Comparison of ENCODE assay signal across 10 cellular contexts in the genomic region with DNA sequence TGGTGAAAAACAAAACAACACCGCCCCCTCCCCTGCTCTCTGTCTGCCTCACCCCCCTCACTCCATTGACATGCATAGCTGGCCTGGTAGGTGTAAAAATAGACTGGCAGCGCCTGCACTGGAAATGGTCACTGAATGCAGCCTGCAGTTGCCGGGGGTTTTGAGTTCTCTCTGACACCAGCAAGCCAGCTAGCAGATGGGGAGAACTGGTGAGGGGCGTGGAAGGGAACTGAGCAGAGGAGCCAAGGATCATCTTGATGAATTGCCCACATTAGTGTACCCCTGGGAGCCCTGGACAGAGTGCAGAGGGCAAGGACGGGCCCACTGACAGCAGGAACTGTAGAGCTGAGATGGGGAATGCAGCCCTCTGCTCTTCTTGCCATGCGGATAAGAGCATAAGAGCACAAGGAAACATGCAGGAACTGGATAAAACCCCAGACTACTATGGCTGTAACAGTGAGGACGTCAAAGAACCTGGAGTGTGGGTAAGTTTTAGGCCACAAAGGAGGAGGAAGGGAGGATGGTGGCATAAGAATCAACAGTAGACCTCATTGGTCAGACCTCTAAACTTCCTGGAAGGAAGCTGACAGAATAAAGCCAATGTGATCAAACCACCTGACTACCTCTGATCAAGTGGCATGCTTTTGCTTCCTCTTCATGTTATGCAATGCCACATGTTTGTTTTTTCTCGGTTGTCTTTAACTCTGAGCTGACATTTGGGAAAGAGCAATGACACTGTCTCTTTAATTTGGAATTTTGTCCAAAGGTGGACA.
DNase-seq lines count a peak whose midpoint lies in the region; ATAC-seq and TF ChIP-seq lines count a peak whose summit lies in the region.
"Had no signal": no experiment of that assay in that cellular context is flagged by ENCODE, and none has a peak within 500 bp of the region (broad histone marks: within the 10 kb centered on the region; RNA-seq: fewer than 3 reads in every experiment).

No MANE protein-coding gene starts in this region.

- H3K36me3 ChIP-seq in HAP-1 (replicated peaks) (no peaks in the 10 kb centered on the region), iPS-20b (ENCODE audit: insufficient read depth, low read depth, low read length) (no peaks in the 10 kb centered on the region), gastrocnemius medialis (no peaks in the 10 kb centered on the region)

- H3K9me3 ChIP-seq in HAP-1 (no peaks in the 10 kb centered on the region), iPS-20b (ENCODE audit: insufficient read depth, low read depth, low read length) (no peaks in the 10 kb centered on the region), gastrocnemius medialis (no peaks in the 10 kb centered on the region)

- ATAC-seq in gastrocnemius medialis (peak; percentile 93 to 95), GM21423 (IDR thresholded peaks at IDR 0.05; ENCODE audit: unreplicated experiment) (no peak), GM19324 (IDR thresholded peaks at IDR 0.05; ENCODE audit: low FRiP score, unreplicated experiment) (no peak), HG03378 (IDR thresholded peaks at IDR 0.05; ENCODE audit: unreplicated experiment) (no peak)
- ATAC-seq: natural killer cell had no signal

- peak; percentile 17 to 64 for TF ChIP-seq POLR2A in gastrocnemius medialis (IDR thresholded peaks at IDR 0.05)

- H3K4me3 Mint-ChIP-seq in activated T-helper 1 cell treated with anti-CD3 and anti-CD28 coated beads, Interleukin-12 subunit alpha, Interleukin-12 subunit beta, Interleukin-2, Interleukin-4 antibody, amounts not matched to agents 30 ng/mL and 10 ng/mL and 1 ng/mL, durations not matched to agents 14 hours and 24 hours and 36 hours: no peak overlapping the region
- H3K4me3 Mint-ChIP-seq: activated naive CD4-positive, alpha-beta T cell treated with anti-CD3 and anti-CD28 coated beads, Interleukin-2, amount 10 ng/mL, durations not matched to agents 7 days and 5 days; natural killer cell had no signal

- peak; percentile 73 to 76 for DNase-seq in HAP-1 (ENCODE audit: low spot score in 2 of 2)
- no peak for DNase-seq in activated T-helper 1 cell treated with anti-CD3 and anti-CD28 coated beads, Interleukin-12 subunit alpha, Interleukin-12 subunit beta, Interleukin-2, Interleukin-4 antibody, amounts not matched to agents 30 ng/mL and 10 ng/mL and 1 ng/mL, durations not matched to agents 14 hours and 24 hours and 36 hours (ENCODE audit: low spot score)
- peak; percentile 30 to 61 for DNase-seq in gastrocnemius medialis
- no peak for DNase-seq in hepatic stellate cell (ENCODE audit: low spot score)
- DNase-seq: activated naive CD4-positive, alpha-beta T cell treated with anti-CD3 and anti-CD28 coated beads, Interleukin-2, amount 10 ng/mL, durations not matched to agents 7 days and 5 days; natural killer cell had no signal

- TF ChIP-seq CTCF in gastrocnemius medialis (IDR thresholded peaks at IDR 0.05 in 4 of 5, conservative IDR thresholded peaks at IDR 0.05 in 1 of 5): no peak

- in situ Hi-C loops in HAP-1 (cut with MboI; ENCODE audit: low sequenced_read_pairs): no loop called here
- in situ Hi-C loops in gastrocnemius medialis (cut with MboI; ENCODE audit: low sequenced_read_pairs in 4 of 4): no loop called here

- H3K4me3 ChIP-seq in HAP-1: 0 out of 2 replicates have a peak overlapping the region, but pooled peaks have one; percentile 5
- H3K4me3 ChIP-seq in iPS-20b (ENCODE audit: low read length): peak overlapping the region; percentile 46
- peak overlapping the region; percentile 45 to 59 (median 57) for H3K4me3 ChIP-seq in gastrocnemius medialis

- H3K9me3 Mint-ChIP-seq in activated T-helper 1 cell treated with anti-CD3 and anti-CD28 coated beads, Interleukin-12 subunit alpha, Interleukin-12 subunit beta, Interleukin-2, Interleukin-4 antibody, amounts not matched to agents 30 ng/mL and 10 ng/mL and 1 ng/mL, durations not matched to agents 14 hours and 24 hours and 36 hours: peaks cover 4% of the 10 kb centered on the region
- H3K9me3 Mint-ChIP-seq: activated naive CD4-positive, alpha-beta T cell treated with anti-CD3 and anti-CD28 coated beads, Interleukin-2, amount 10 ng/mL, durations not matched to agents 7 days and 5 days had no signal

- no peaks in the 10 kb centered on the region for H3K27me3 ChIP-seq in HAP-1 (ENCODE audit: low read depth)
- no peaks in the 10 kb centered on the region for H3K27me3 ChIP-seq in iPS-20b (ENCODE audit: insufficient read depth, low read length)
- no peaks in the 10 kb centered on the region for H3K27me3 ChIP-seq in gastrocnemius medialis

- peak overlapping the region; percentile 40 for H3K27ac Mint-ChIP-seq in activated T-helper 1 cell treated with anti-CD3 and anti-CD28 coated beads, Interleukin-12 subunit alpha, Interleukin-12 subunit beta, Interleukin-2, Interleukin-4 antibody, amounts not matched to agents 30 ng/mL and 10 ng/mL and 1 ng/mL, durations not matched to agents 14 hours and 24 hours and 36 hours
- H3K27ac Mint-ChIP-seq: activated naive CD4-positive, alpha-beta T cell treated with anti-CD3 and anti-CD28 coated beads, Interleukin-2, amount 10 ng/mL, durations not matched to agents 7 days and 5 days; natural killer cell had no signal

- peaks cover 6% of the 10 kb centered on the region for H3K27me3 Mint-ChIP-seq in activated T-helper 1 cell treated with anti-CD3 and anti-CD28 coated beads, Interleukin-12 subunit alpha, Interleukin-12 subunit beta, Interleukin-2, Interleukin-4 antibody, amounts not matched to agents 30 ng/mL and 10 ng/mL and 1 ng/mL, durations not matched to agents 14 hours and 24 hours and 36 hours (ENCODE audit: insufficient read depth)
- H3K27me3 Mint-ChIP-seq: activated naive CD4-positive, alpha-beta T cell treated with anti-CD3 and anti-CD28 coated beads, Interleukin-2, amount 10 ng/mL, durations not matched to agents 7 days and 5 days had no signal

- H3K4me1 ChIP-seq in HAP-1 (peaks cover 48% of the 10 kb centered on the region), iPS-20b (ENCODE audit: insufficient read depth, low read length) (peaks cover 62% of the 10 kb centered on the region), gastrocnemius medialis (peaks cover 16 to 33% of the 10 kb centered on the region in 2 donors)

- intact Hi-C loops in activated T-helper 1 cell treated with anti-CD3 and anti-CD28 coated beads, Interleukin-12 subunit alpha, Interleukin-12 subunit beta, Interleukin-2, Interleukin-4 antibody, amounts not matched to agents 30 ng/mL and 10 ng/mL and 1 ng/mL, durations not matched to agents 14 hours and 24 hours and 36 hours (cut with micrococcal nuclease): loop anchor here (2.0 to 10.0 kb wide), 3 partner anchors 399 to 617 kb away; no protein-coding TSS in a partner anchor
- intact Hi-C loops in gastrocnemius medialis (cut with DNase I; ENCODE audit: low total_unique reads): loop anchor here (5.0 to 10.0 kb wide), 3 partner anchors 37 to 911 kb away; a partner anchor contains a TSS

- peak overlapping the region; percentile 37; the same call in 1 of the 2 replicates for H3K9ac ChIP-seq in iPS-20b (ENCODE audit: low read depth, low read length)

- peak overlapping the region; percentile 36 for H3K27ac ChIP-seq in iPS-20b (ENCODE audit: low read length)
- H3K27ac ChIP-seq in gastrocnemius medialis: peak overlapping the region; percentile 86 to 90 (median 88)

- H3K4me1 Mint-ChIP-seq in activated T-helper 1 cell treated with anti-CD3 and anti-CD28 coated beads, Interleukin-12 subunit alpha, Interleukin-12 subunit beta, Interleukin-2, Interleukin-4 antibody, amounts not matched to agents 30 ng/mL and 10 ng/mL and 1 ng/mL, durations not matched to agents 14 hours and 24 hours and 36 hours (ENCODE audit: low read depth): peaks cover 23% of the 10 kb centered on the region

- H3K36me3 Mint-ChIP-seq in activated T-helper 1 cell treated with anti-CD3 and anti-CD28 coated beads, Interleukin-12 subunit alpha, Interleukin-12 subunit beta, Interleukin-2, Interleukin-4 antibody, amounts not matched to agents 30 ng/mL and 10 ng/mL and 1 ng/mL, durations not matched to agents 14 hours and 24 hours and 36 hours (ENCODE audit: low read depth): no peaks in the 10 kb centered on the region
- H3K36me3 Mint-ChIP-seq: activated naive CD4-positive, alpha-beta T cell treated with anti-CD3 and anti-CD28 coated beads, Interleukin-2, amount 10 ng/mL, durations not matched to agents 7 days and 5 days; natural killer cell had no signal

Comparison
In these comparisons a context has a peak if more than half of its experiments do, and no peak if none do; other contexts are left out.
1. DNase-seq: peak in HAP-1 (2 of 2) and gastrocnemius medialis (2 of 2); none in activated T-helper 1 cell treated with anti-CD3 and anti-CD28 coated beads, Interleukin-12 subunit alpha, Interleukin-12 subunit beta, Interleukin-2, Interleukin-4 antibody, amounts not matched to agents 30 ng/mL and 10 ng/mL and 1 ng/mL, durations not matched to agents 14 hours and 24 hours and 36 hours (single experiment) and hepatic stellate cell (single experiment).
2. H3K4me3 ChIP-seq: peak in every context shown above with its lines; median percentile 57 in gastrocnemius medialis; 46 in iPS-20b; 5 in HAP-1.
3. ATAC-seq: peak in gastrocnemius medialis (2 of 2); none in GM21423 (single experiment), GM19324 (single experiment) and HG03378 (single experiment).